9 cellular contexts compared by ENCODE assay signal in the genomic region with DNA sequence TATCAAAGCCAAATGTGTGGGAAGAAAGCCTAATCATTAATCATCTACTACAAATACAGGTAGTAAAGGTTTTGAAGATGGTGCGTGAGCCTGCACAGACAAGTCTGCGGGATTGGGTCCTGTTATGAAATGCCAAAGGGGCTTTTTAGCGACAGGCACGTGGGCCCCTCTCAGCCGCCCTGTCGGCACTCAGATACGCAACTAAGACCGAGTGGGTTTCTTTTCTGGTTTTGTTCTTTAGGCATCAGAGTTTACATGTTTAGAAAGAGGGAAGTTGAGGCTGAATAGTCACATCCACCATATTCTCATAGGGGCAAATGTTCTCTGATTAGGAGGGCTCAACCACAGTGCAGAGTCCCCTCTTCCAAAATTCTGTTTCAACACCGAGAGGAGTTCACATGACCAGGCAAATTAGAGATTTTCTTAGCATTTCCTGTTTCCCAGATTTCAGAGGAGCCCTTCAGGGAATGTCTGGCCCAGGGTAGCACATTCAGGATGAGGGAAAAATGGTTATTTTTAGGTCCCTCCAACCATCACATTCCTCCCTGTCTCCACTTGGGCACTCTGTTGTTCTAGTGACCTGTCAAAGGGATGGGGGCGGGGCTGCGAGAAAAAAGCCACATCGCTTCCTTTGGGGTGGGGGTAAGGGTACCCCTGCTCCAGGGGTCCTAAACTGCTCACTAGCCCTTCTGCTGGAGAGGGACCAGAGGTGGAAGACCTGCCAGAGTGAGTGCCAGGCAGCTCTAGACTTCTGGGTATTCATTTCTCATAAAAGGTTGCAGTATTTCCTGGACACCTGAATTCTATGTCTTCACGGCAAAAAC.
DNase-seq lines count a peak whose midpoint lies in the region; TF ChIP-seq lines count a peak whose summit lies in the region.
"Had no signal": no experiment of that assay in that cellular context is flagged by ENCODE, and none has a peak within 500 bp of the region (broad histone marks: within the 10 kb centered on the region; RNA-seq: fewer than 3 reads in every experiment).

No MANE protein-coding gene starts in this region.

- peak overlapping the region; percentile 98 for H3K27ac Mint-ChIP-seq in activated CD4-positive, alpha-beta T cell treated with anti-CD3 and anti-CD28 coated beads, Interleukin-2, amount 10 ng/mL, durations not matched to agents 24 days and 14 days

- no peak overlapping the region for H3K4me3 ChIP-seq in stomach
- no peak overlapping the region for H3K4me3 ChIP-seq in ovary

- H3K9me3 Mint-ChIP-seq in activated CD4-positive, alpha-beta T cell treated with anti-CD3 and anti-CD28 coated beads, Interleukin-2, amount 10 ng/mL, durations not matched to agents 24 days and 14 days = no peaks in the 10 kb centered on the region

- H3K9me3 ChIP-seq in stomach = no peaks in the 10 kb centered on the region
- no peaks in the 10 kb centered on the region for H3K9me3 ChIP-seq in ovary

- H3K36me3 ChIP-seq in stomach (no peaks in the 10 kb centered on the region), ovary (no peaks in the 10 kb centered on the region)

- TF ChIP-seq CTCF in stomach (IDR thresholded peaks at IDR 0.05) (no peak), ovary (IDR thresholded peaks at IDR 0.05) (no peak)

- peak; percentile 75 for DNase-seq in activated CD4-positive, alpha-beta T cell treated with anti-CD3 and anti-CD28 coated beads, Interleukin-2, amount 10 ng/mL, durations not matched to agents 24 days and 14 days
- DNase-seq in activated CD4-positive, alpha-beta T cell treated with anti-CD3 and anti-CD28 coated beads, Interleukin-2, amount 50 U/mL, for 4 hours = no peak
- DNase-seq in T-helper 2 cell (peak in 3 of 5 experiments; percentile 18 to 55 (median 29)), stomach (no peak), RPMI8226 (no peak), hippocampal formation (lab: John Stamatoyannopoulos, UW) (no peak), ovary (no peak)
- peak; percentile 31 for DNase-seq in effector CD4-positive, alpha-beta T cell
- DNase-seq: posterior cingulate gyrus had no signal

- H3K27me3 ChIP-seq in stomach = no peaks in the 10 kb centered on the region
- H3K27me3 ChIP-seq in ovary = no peaks in the 10 kb centered on the region

- H3K4me1 ChIP-seq in stomach = peaks cover 9 to 39% (median 30%) of the 10 kb centered on the region in 4 donors
- peaks cover 28% of the 10 kb centered on the region for H3K4me1 ChIP-seq in ovary (ENCODE audit: insufficient read depth)

- no peak for TF ChIP-seq POLR2A in stomach (IDR thresholded peaks at IDR 0.05)
- TF ChIP-seq POLR2A in ovary (IDR thresholded peaks at IDR 0.05) = no peak

- peak overlapping the region in 4 of 5 donors; percentile 33 to 83 (median 72) for H3K27ac ChIP-seq in stomach
- H3K27ac ChIP-seq in ovary = peak overlapping the region in 1 of 2 donors; percentile 85

- peaks cover 41% of the 10 kb centered on the region for H3K36me3 Mint-ChIP-seq in activated CD4-positive, alpha-beta T cell treated with anti-CD3 and anti-CD28 coated beads, Interleukin-2, amount 10 ng/mL, durations not matched to agents 24 days and 14 days (ENCODE audit: low read depth)

- no peaks in the 10 kb centered on the region for H3K27me3 Mint-ChIP-seq in activated CD4-positive, alpha-beta T cell treated with anti-CD3 and anti-CD28 coated beads, Interleukin-2, amount 10 ng/mL, durations not matched to agents 24 days and 14 days

- peaks cover 94% of the 10 kb centered on the region for H3K4me1 Mint-ChIP-seq in activated CD4-positive, alpha-beta T cell treated with anti-CD3 and anti-CD28 coated beads, Interleukin-2, amount 10 ng/mL, durations not matched to agents 24 days and 14 days

- TF ChIP-seq EP300 in stomach (IDR thresholded peaks at IDR 0.05) (no peak), ovary (IDR thresholded peaks at IDR 0.05) (no peak)

- H3K4me3 Mint-ChIP-seq in activated CD4-positive, alpha-beta T cell treated with anti-CD3 and anti-CD28 coated beads, Interleukin-2, amount 10 ng/mL, durations not matched to agents 24 days and 14 days = peak overlapping the region; percentile 83

- 78 to 87% (median 83%) methylated on average over 13 of the region's 13 CpGs for WGBS in stomach, 5 donors
- 78 to 93% (median 84%) methylated on average over 13 of the region's 13 CpGs for WGBS in ovary, 3 donors

- intact Hi-C loops in activated CD4-positive, alpha-beta T cell treated with anti-CD3 and anti-CD28 coated beads, Interleukin-2, amount 10 ng/mL, durations not matched to agents 24 days and 14 days (cut with micrococcal nuclease) = loop anchor here (5.0 kb wide), 2 partner anchors 262 to 313 kb away; partner anchors contain the start of gene VPS4B
- intact Hi-C loops in stomach (cut with DNase I; ENCODE audit: low total_unique reads) (no loop called here), ovary (cut with DNase I) (no loop called here)

Comparison
In these comparisons a context has a peak if more than half of its experiments do, and no peak if none do; other contexts are left out.
1. DNase-seq: peak in activated CD4-positive, alpha-beta T cell treated with anti-CD3 and anti-CD28 coated beads, Interleukin-2, amount 10 ng/mL, durations not matched to agents 24 days and 14 days (single experiment), T-helper 2 cell (3 of 5) and effector CD4-positive, alpha-beta T cell (single experiment); none in activated CD4-positive, alpha-beta T cell treated with anti-CD3 and anti-CD28 coated beads, Interleukin-2, amount 50 U/mL, for 4 hours (0 of 2), stomach (single experiment), RPMI8226 (single experiment), hippocampal formation (0 of 2) and ovary (0 of 5).